ENCODE assay signal across 9 cellular contexts in genomic region chr3:18389108-18389733, GRCh38. TPM values are rescaled to one million over a fixed set of nuclear protein-coding genes. Genes with fewer than 3 reads are reported as not detected.
A peak's percentile ranks its signal among the peaks of the same experiment; 100 is the strongest.
DNase-seq lines count a peak whose midpoint lies in the region; ATAC-seq and TF ChIP-seq lines count a peak whose summit lies in the region.
"Had no signal": no experiment of that assay in that cellular context is flagged by ENCODE, and none has a peak within 500 bp of the region (broad histone marks: within the 10 kb centered on the region; RNA-seq: fewer than 3 reads in every experiment).

No MANE protein-coding gene starts in this region.

- intact Hi-C loops in ovary (cut with DNase I), result no loop called here

- 48 to 57% (median 53%) methylated on average over 2 of the region's 2 CpGs for WGBS in ovary, 3 donors

- no peaks in the 10 kb centered on the region for H3K27me3 Mint-ChIP-seq in activated naive CD4-positive, alpha-beta T cell treated with anti-CD3 and anti-CD28 coated beads, Interleukin-2, amount 10 ng/mL, durations not matched to agents 7 days and 5 days
- H3K27me3 Mint-ChIP-seq in activated T-cell treated with anti-CD3 and anti-CD28 coated beads, Interleukin-2, amount 50 U/mL, for 4 hours (ENCODE audit: low read depth), result no peaks in the 10 kb centered on the region
- H3K27me3 Mint-ChIP-seq: stimulated activated naive CD8-positive, alpha-beta T cell treated with anti-CD3 and anti-CD28 coated beads, Interleukin-15, Interleukin-2, amounts not matched to agents 100 ng/mL and 50 ng/mL, for 24 hours had no signal

- CTCF ChIA-PET in activated naive CD4-positive, alpha-beta T cell treated with anti-CD3 and anti-CD28 coated beads, Interleukin-2, amount 10 ng/mL, durations not matched to agents 7 days and 5 days (lab: Charles Lee), result interaction anchor here (0.7 to 3.1 kb wide), 14 partner anchors 8 to 370 kb away, joined by 3 to 16 read pairs (median 4); no protein-coding TSS in a partner anchor

- H3K4me1 Mint-ChIP-seq in activated naive CD4-positive, alpha-beta T cell treated with anti-CD3 and anti-CD28 coated beads, Interleukin-2, amount 10 ng/mL, durations not matched to agents 7 days and 5 days, result peaks cover 83% of the 10 kb centered on the region
- peaks cover 53% of the 10 kb centered on the region for H3K4me1 Mint-ChIP-seq in activated T-cell treated with anti-CD3 and anti-CD28 coated beads, Interleukin-2, amount 50 U/mL, for 4 hours (ENCODE audit: low read depth)

- H3K27ac ChIP-seq in ovary, result no peak overlapping the region

- no peaks in the 10 kb centered on the region for H3K27me3 ChIP-seq in ovary

- TF ChIP-seq POLR2A in ovary (IDR thresholded peaks at IDR 0.05), result no peak

- H3K36me3 ChIP-seq in ovary, result no peaks in the 10 kb centered on the region

- H3K4me3 Mint-ChIP-seq in activated naive CD4-positive, alpha-beta T cell treated with anti-CD3 and anti-CD28 coated beads, Interleukin-2, amount 10 ng/mL, durations not matched to agents 7 days and 5 days, result no peak overlapping the region
- no peak overlapping the region for H3K4me3 Mint-ChIP-seq in activated T-cell treated with anti-CD3 and anti-CD28 coated beads, Interleukin-2, amount 50 U/mL, for 4 hours

- H3K9me3 ChIP-seq in ovary, result no peaks in the 10 kb centered on the region

- no peaks in the 10 kb centered on the region for H3K9me3 Mint-ChIP-seq in activated naive CD4-positive, alpha-beta T cell treated with anti-CD3 and anti-CD28 coated beads, Interleukin-2, amount 10 ng/mL, durations not matched to agents 7 days and 5 days
- no peaks in the 10 kb centered on the region for H3K9me3 Mint-ChIP-seq in activated T-cell treated with anti-CD3 and anti-CD28 coated beads, Interleukin-2, amount 50 U/mL, for 4 hours
- H3K9me3 Mint-ChIP-seq: stimulated activated naive CD8-positive, alpha-beta T cell treated with anti-CD3 and anti-CD28 coated beads, Interleukin-15, Interleukin-2, amounts not matched to agents 100 ng/mL and 50 ng/mL, for 24 hours had no signal

- no peak for ATAC-seq in activated T-cell treated with anti-CD3 and anti-CD28 coated beads, Interleukin-2, amount 50 U/mL, for 4 hours

- no peaks in the 10 kb centered on the region for H3K4me1 ChIP-seq in ovary (ENCODE audit: insufficient read depth)

- TF ChIP-seq EP300 in ovary (IDR thresholded peaks at IDR 0.05), result no peak

- DNase-seq in activated naive CD4-positive, alpha-beta T cell treated with anti-CD3 and anti-CD28 coated beads, Interleukin-2, amount 10 ng/mL, durations not matched to agents 7 days and 5 days, result no peak
- DNase-seq in activated naive CD4-positive, alpha-beta T cell treated with Interleukin-2 at 50 U/mL for 16 hours, result no peak
- no peak for DNase-seq in LNCaP clone FGC (ENCODE audit: low read depth)
- DNase-seq in activated T-cell treated with anti-CD3 and anti-CD28 coated beads, Interleukin-2, amount 50 U/mL, for 4 hours, result peak; percentile 21
- peak; percentile 25 for DNase-seq in kidney tubule cell (ENCODE audit: low spot score)
- DNase-seq in NCI-H1930 (lab: John Stamatoyannopoulos, UW), result no peak
- DNase-seq in ovary, result no peak
- no peak for DNase-seq in H4 (ENCODE audit: low spot score)

- peak overlapping the region; percentile 11 for H3K27ac Mint-ChIP-seq in activated naive CD4-positive, alpha-beta T cell treated with anti-CD3 and anti-CD28 coated beads, Interleukin-2, amount 10 ng/mL, durations not matched to agents 7 days and 5 days

- no peak overlapping the region for H3K4me3 ChIP-seq in LNCaP clone FGC (ENCODE audit: low read depth, low read length)
- no peak overlapping the region for H3K4me3 ChIP-seq in ovary

- peaks cover 67% of the 10 kb centered on the region for H3K36me3 Mint-ChIP-seq in activated naive CD4-positive, alpha-beta T cell treated with anti-CD3 and anti-CD28 coated beads, Interleukin-2, amount 10 ng/mL, durations not matched to agents 7 days and 5 days
- peaks cover 42% of the 10 kb centered on the region for H3K36me3 Mint-ChIP-seq in activated T-cell treated with anti-CD3 and anti-CD28 coated beads, Interleukin-2, amount 50 U/mL, for 4 hours (ENCODE audit: insufficient read depth)

- TF ChIP-seq CTCF in LNCaP clone FGC (IDR thresholded peaks at IDR 0.05; ENCODE audit: control insufficient read depth, extremely low read depth, insufficient read depth), result peak; percentile 46
- TF ChIP-seq CTCF in ovary (IDR thresholded peaks at IDR 0.05), result peak in 1 of 3 donors; percentile 19

RNA-seq across cellular contexts. Expression of gene SATB1, which starts 35.9 kb away (rescaled TPM):
- total RNA-seq in activated T-cell treated with anti-CD3 and anti-CD28 coated beads, Interleukin-2, amount 50 U/mL, for 4 hours, result 100 to 1,000 TPM; 209 to 239 (median 228) TPM
- 10 to 100 TPM in 6 of 7 donors, 1 to 10 TPM in 1; 7.4 to 26.9 (median 19.9) TPM for total RNA-seq in ovary
- 10 to 100 TPM; 13.0 to 14.6 TPM for polyA plus RNA-seq in ovary
- total RNA-seq in H4 (2014; rRNA removed; shearing (Covaris generic)), result 4.8 and 5.8 TPM in 2 replicates

Comparison
In these comparisons a context has a peak if more than half of its experiments do, and no peak if none do; other contexts are left out.
1. DNase-seq: peak in activated T-cell treated with anti-CD3 and anti-CD28 coated beads, Interleukin-2, amount 50 U/mL, for 4 hours (single experiment) and kidney tubule cell (single experiment); none in activated naive CD4-positive, alpha-beta T cell treated with anti-CD3 and anti-CD28 coated beads, Interleukin-2, amount 10 ng/mL, durations not matched to agents 7 days and 5 days (single experiment), activated naive CD4-positive, alpha-beta T cell treated with Interleukin-2 at 50 U/mL for 16 hours (single experiment), LNCaP clone FGC (single experiment), NCI-H1930 (0 of 2), ovary (0 of 5) and H4 (single experiment).
2. RNA of gene SATB1, which starts 35.9 kb away (total RNA-seq): 209 to 239 TPM in activated T-cell treated with anti-CD3 and anti-CD28 coated beads, Interleukin-2, amount 50 U/mL, for 4 hours; 7.4 to 26.9 TPM in ovary and 4.8 to 5.8 TPM in H4; every median in the first group is over 4 times any median in the second.